1 cellular context compared by ENCODE assay signal in the genomic region with DNA sequence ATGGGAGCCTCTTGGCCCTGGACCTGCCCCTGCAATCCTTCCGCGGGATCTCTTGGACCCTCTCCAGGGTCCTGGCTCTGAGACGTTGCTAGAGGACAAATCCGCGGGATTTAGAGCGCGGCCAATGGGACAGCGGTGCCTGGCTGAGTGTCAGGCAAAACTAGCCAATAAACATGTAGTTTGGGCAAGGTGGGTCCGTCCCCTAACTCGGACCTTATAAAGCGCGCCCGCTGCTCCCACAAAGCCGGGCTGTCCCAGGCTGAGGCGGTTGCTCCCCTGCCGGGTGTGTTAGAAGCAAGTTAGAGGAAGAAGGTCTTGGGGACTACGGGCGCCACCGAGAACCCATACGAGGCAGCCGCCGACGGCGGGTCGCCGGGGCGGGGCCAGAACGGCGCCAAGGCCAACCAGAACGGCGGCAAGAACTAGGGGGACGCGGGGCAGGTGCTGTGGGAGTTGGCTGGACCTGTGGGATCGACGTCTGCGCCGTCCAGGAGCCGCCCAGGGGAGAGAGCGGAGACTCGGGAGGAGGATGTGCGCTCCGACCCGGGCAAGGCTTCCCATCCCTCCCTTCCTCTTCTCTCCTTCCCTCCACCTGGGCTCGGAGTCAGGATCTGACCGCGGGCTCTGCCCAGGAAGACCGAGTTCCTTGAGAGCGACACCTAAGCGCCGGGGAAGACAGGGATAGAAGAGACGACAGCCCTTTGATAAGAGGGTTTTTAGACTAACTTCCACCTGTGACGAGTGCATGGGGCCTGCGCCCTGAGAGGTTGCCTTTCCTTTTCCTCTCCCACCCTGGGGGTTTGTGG.
TF ChIP-seq lines count a peak whose summit lies in the region.

No MANE protein-coding gene starts in this region.

TF ChIP-seq in H1, 55 proteins besides CTCF, POLR2A, EP300 and RAD21 (continued from another document):
- TF ChIP-seq, protein P1, sequence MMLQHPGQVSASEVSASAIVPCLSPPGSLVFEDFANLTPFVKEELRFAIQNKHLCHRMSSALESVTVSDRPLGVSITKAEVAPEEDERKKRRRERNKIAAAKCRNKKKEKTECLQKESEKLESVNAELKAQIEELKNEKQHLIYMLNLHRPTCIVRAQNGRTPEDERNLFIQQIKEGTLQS (IDR thresholded peaks at IDR 0.05; ENCODE audit: insufficient read depth, low read depth, low read length): no peak
- TF ChIP-seq RBBP5 (IDR thresholded peaks at IDR 0.05; ENCODE audit: borderline replicate concordance, low read depth, low read length) (peak; percentile 51; the same call in 1 of the 2 replicates), JUN (IDR thresholded peaks at IDR 0.05; ENCODE audit: low read depth, low read length) (no peak), HDAC6 (IDR thresholded peaks at IDR 0.05; ENCODE audit: low read depth, low read length) (no peak), SUZ12 (IDR thresholded peaks at IDR 0.05; ENCODE audit: low read length) (no peak), POLR2AphosphoS5 (IDR thresholded peaks at IDR 0.05; ENCODE audit: low read depth, low read length) (peak; percentile 95), TAF7 (optimal IDR thresholded peaks at IDR 0.05; ENCODE audit: borderline replicate concordance, low read depth, low read length) (peak; percentile 77), CHD2 (IDR thresholded peaks at IDR 0.05; ENCODE audit: low read length) (peak; percentile 90), CREB1 (IDR thresholded peaks at IDR 0.05) (peak; percentile 34; the same call in 1 of the 2 replicates), SP1 (IDR thresholded peaks at IDR 0.05; ENCODE audit: low read depth, low read length) (peak; percentile 97), EZH2 (IDR thresholded peaks at IDR 0.05; ENCODE audit: low read depth, low read length, severe bottlenecking) (no peak), GTF2F1 (IDR thresholded peaks at IDR 0.05; ENCODE audit: borderline replicate concordance, low read depth, low read length) (0 out of 2 replicates have a peak, but pooled peaks have one; percentile 76), KDM4A (IDR thresholded peaks at IDR 0.05; ENCODE audit: low read depth, low read length, severe bottlenecking) (peak; percentile 96), CBX8 (IDR thresholded peaks at IDR 0.05; ENCODE audit: borderline replicate concordance, low read depth, low read length) (no peak), PHF8 (conservative IDR thresholded peaks at IDR 0.05; ENCODE audit: low read depth, low read length) (peak; percentile 78), SIN3A (conservative IDR thresholded peaks at IDR 0.05 in 1 of 2, IDR thresholded peaks at IDR 0.05 in 1 of 2; ENCODE audit: low read depth in 1 of 2, low read length in 2 of 2) (no peak), RFX5 (IDR thresholded peaks at IDR 0.05; ENCODE audit: borderline replicate concordance, low read depth, low read length) (no peak), CHD1 (IDR thresholded peaks at IDR 0.05; ENCODE audit: low read depth, low read length) (no peak), TAF1 (IDR thresholded peaks at IDR 0.05; ENCODE audit: low read depth, low read length) (peak; percentile 93), HDAC2 (IDR thresholded peaks at IDR 0.05; ENCODE audit: borderline replicate concordance in 1 of 2, low read depth in 2 of 2, low read length in 2 of 2) (0 out of 4 replicates have a peak, but pooled peaks of 1 of the 2 experiments have one; percentile 62), KDM1A (IDR thresholded peaks at IDR 0.05; ENCODE audit: borderline replicate concordance, low read length) (no peak), SP2 (IDR thresholded peaks at IDR 0.05; ENCODE audit: low read length) (peak; percentile 72), BCL11A (IDR thresholded peaks at IDR 0.05; ENCODE audit: low read depth in 2 of 2, low read length in 2 of 2) (no peak)
- TF ChIP-seq, protein P2, sequence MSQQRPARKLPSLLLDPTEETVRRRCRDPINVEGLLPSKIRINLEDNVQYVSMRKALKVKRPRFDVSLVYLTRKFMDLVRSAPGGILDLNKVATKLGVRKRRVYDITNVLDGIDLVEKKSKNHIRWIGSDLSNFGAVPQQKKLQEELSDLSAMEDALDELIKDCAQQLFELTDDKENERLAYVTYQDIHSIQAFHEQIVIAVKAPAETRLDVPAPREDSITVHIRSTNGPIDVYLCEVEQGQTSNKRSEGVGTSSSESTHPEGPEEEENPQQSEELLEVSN (IDR thresholded peaks at IDR 0.05): peak; percentile 90
- TF ChIP-seq, protein P3, sequence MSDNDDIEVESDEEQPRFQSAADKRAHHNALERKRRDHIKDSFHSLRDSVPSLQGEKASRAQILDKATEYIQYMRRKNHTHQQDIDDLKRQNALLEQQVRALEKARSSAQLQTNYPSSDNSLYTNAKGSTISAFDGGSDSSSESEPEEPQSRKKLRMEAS (IDR thresholded peaks at IDR 0.05): peak; percentile 65
- TF ChIP-seq, protein P4, sequence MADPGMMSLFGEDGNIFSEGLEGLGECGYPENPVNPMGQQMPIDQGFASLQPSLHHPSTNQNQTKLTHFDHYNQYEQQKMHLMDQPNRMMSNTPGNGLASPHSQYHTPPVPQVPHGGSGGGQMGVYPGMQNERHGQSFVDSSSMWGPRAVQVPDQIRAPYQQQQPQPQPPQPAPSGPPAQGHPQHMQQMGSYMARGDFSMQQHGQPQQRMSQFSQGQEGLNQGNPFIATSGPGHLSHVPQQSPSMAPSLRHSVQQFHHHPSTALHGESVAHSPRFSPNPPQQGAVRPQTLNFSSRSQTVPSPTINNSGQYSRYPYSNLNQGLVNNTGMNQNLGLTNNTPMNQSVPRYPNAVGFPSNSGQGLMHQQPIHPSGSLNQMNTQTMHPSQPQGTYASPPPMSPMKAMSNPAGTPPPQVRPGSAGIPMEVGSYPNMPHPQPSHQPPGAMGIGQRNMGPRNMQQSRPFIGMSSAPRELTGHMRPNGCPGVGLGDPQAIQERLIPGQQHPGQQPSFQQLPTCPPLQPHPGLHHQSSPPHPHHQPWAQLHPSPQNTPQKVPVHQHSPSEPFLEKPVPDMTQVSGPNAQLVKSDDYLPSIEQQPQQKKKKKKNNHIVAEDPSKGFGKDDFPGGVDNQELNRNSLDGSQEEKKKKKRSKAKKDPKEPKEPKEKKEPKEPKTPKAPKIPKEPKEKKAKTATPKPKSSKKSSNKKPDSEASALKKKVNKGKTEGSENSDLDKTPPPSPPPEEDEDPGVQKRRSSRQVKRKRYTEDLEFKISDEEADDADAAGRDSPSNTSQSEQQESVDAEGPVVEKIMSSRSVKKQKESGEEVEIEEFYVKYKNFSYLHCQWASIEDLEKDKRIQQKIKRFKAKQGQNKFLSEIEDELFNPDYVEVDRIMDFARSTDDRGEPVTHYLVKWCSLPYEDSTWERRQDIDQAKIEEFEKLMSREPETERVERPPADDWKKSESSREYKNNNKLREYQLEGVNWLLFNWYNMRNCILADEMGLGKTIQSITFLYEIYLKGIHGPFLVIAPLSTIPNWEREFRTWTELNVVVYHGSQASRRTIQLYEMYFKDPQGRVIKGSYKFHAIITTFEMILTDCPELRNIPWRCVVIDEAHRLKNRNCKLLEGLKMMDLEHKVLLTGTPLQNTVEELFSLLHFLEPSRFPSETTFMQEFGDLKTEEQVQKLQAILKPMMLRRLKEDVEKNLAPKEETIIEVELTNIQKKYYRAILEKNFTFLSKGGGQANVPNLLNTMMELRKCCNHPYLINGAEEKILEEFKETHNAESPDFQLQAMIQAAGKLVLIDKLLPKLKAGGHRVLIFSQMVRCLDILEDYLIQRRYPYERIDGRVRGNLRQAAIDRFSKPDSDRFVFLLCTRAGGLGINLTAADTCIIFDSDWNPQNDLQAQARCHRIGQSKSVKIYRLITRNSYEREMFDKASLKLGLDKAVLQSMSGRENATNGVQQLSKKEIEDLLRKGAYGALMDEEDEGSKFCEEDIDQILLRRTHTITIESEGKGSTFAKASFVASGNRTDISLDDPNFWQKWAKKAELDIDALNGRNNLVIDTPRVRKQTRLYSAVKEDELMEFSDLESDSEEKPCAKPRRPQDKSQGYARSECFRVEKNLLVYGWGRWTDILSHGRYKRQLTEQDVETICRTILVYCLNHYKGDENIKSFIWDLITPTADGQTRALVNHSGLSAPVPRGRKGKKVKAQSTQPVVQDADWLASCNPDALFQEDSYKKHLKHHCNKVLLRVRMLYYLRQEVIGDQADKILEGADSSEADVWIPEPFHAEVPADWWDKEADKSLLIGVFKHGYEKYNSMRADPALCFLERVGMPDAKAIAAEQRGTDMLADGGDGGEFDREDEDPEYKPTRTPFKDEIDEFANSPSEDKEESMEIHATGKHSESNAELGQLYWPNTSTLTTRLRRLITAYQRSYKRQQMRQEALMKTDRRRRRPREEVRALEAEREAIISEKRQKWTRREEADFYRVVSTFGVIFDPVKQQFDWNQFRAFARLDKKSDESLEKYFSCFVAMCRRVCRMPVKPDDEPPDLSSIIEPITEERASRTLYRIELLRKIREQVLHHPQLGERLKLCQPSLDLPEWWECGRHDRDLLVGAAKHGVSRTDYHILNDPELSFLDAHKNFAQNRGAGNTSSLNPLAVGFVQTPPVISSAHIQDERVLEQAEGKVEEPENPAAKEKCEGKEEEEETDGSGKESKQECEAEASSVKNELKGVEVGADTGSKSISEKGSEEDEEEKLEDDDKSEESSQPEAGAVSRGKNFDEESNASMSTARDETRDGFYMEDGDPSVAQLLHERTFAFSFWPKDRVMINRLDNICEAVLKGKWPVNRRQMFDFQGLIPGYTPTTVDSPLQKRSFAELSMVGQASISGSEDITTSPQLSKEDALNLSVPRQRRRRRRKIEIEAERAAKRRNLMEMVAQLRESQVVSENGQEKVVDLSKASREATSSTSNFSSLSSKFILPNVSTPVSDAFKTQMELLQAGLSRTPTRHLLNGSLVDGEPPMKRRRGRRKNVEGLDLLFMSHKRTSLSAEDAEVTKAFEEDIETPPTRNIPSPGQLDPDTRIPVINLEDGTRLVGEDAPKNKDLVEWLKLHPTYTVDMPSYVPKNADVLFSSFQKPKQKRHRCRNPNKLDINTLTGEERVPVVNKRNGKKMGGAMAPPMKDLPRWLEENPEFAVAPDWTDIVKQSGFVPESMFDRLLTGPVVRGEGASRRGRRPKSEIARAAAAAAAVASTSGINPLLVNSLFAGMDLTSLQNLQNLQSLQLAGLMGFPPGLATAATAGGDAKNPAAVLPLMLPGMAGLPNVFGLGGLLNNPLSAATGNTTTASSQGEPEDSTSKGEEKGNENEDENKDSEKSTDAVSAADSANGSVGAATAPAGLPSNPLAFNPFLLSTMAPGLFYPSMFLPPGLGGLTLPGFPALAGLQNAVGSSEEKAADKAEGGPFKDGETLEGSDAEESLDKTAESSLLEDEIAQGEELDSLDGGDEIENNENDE (IDR thresholded peaks at IDR 0.05; ENCODE audit: insufficient replicate concordance, low read length): no peak
